ENCODE assay signal across 28 cellular contexts in the genomic region with DNA sequence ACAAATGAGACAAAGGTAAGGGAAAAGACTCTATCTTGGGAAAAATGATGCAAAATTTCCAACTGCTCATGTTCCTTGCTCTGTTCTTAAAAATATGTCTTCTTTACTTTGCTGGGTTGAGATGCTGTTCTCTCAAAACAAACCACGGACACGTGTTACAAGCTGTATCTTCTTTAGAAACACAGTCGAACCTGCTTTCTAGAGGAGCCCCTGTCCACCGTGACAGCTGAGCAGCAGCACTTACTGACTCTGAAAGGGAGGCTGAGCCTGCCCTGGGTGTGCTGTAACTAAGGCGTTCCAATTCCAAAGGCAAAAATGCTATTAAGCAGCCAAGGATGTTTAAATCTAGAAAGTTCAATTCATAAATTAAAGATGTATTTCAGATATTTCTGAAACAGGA.
"Had no signal": no experiment of that assay in that cellular context is flagged by ENCODE, and none has a peak within 500 bp of the region (broad histone marks: within the 10 kb centered on the region; RNA-seq: fewer than 3 reads in every experiment).

No MANE protein-coding gene starts in this region.

- DNase-seq: activated CD4-positive, alpha-beta T cell treated with anti-CD3 and anti-CD28 coated beads for 1 hour; activated CD4-positive, alpha-beta T cell treated with anti-CD3 and anti-CD28 coated beads, Interleukin-2, amount 50 U/mL, for 4 hours; activated CD8-positive, alpha-beta memory T cell treated with anti-CD3 and anti-CD28 coated beads, Interleukin-2, amount 50 U/mL, for 48 hours; activated naive CD4-positive, alpha-beta T cell; activated T-cell treated with anti-CD3 and anti-CD28 coated beads, Interleukin-2, amount 50 U/mL, for 4 hours; adrenal gland; effector memory CD4-positive, alpha-beta T cell; esophagus squamous epithelium; heart left ventricle; left colon; lower lobe of right lung; mesendoderm; mucosa of descending colon; spleen; stimulated activated CD4-positive, alpha-beta T cell treated with anti-CD3 and anti-CD28 coated beads, Interleukin-4, amount 100 ng/mL, for 1 hour; stimulated activated naive CD4-positive, alpha-beta T cell had no signal

- H3K9me3 ChIP-seq: adrenal gland, ascending aorta, breast epithelium, esophagus squamous epithelium, gastroesophageal sphincter, heart left ventricle, lower lobe of right lung, mucosa of descending colon, prostate gland, spleen, thoracic aorta, vagina had no signal

- H3K4me1 ChIP-seq: adrenal gland, ascending aorta, breast epithelium, esophagus squamous epithelium, gastroesophageal sphincter, heart left ventricle, lower lobe of right lung, prostate gland, spleen had no signal

- H3K36me3 Mint-ChIP-seq: activated naive CD8-positive, alpha-beta T cell; type B pancreatic cell had no signal

- H3K4me3 Mint-ChIP-seq: activated naive CD8-positive, alpha-beta T cell; activated T-cell treated with anti-CD3 and anti-CD28 coated beads, Interleukin-2, amount 50 U/mL, for 4 hours; central memory CD8-positive, alpha-beta T cell; type B pancreatic cell had no signal

- ATAC-seq: activated T-cell treated with anti-CD3 and anti-CD28 coated beads, Interleukin-2, amount 50 U/mL, for 4 hours; gastroesophageal sphincter; heart left ventricle; left colon; lower lobe of right lung; mucosa of descending colon had no signal

- H3K4me3 ChIP-seq: adrenal gland, ascending aorta, breast epithelium, esophagus squamous epithelium, gastroesophageal sphincter, heart left ventricle, lower lobe of right lung, mucosa of descending colon, prostate gland, spleen, thoracic aorta, vagina had no signal

- H3K27me3 Mint-ChIP-seq: activated naive CD8-positive, alpha-beta T cell; central memory CD8-positive, alpha-beta T cell; type B pancreatic cell had no signal

- H3K4me1 Mint-ChIP-seq: central memory CD8-positive, alpha-beta T cell had no signal

- H3K9me3 Mint-ChIP-seq: activated T-cell treated with anti-CD3 and anti-CD28 coated beads, Interleukin-2, amount 50 U/mL, for 4 hours; activated T-helper 2 cell treated with anti-CD3 and anti-CD28 coated beads, Interferon-gamma antibody, Interleukin-2, Interleukin-4, amounts not matched to agents 10 μg/mL and 5 μg/mL and 100 μg/mL, durations not matched to agents 14 hours and 24 hours and 36 hours; type B pancreatic cell had no signal

- FAIRE-seq: colon, islet of Langerhans had no signal

- H3K27me3 ChIP-seq: adrenal gland, ascending aorta, breast epithelium, esophagus squamous epithelium, gastroesophageal sphincter, heart left ventricle, spleen, vagina had no signal

- H3K36me3 ChIP-seq: adrenal gland, ascending aorta, breast epithelium, esophagus squamous epithelium, gastroesophageal sphincter, heart left ventricle, lower lobe of right lung, prostate gland, spleen, thoracic aorta, vagina had no signal

- H3K27ac ChIP-seq: adrenal gland, ascending aorta, breast epithelium, esophagus squamous epithelium, gastroesophageal sphincter, heart left ventricle, lower lobe of right lung, prostate gland, spleen, thoracic aorta, vagina had no signal

- H3K27ac Mint-ChIP-seq: activated naive CD8-positive, alpha-beta T cell; activated T-helper 2 cell treated with anti-CD3 and anti-CD28 coated beads, Interferon-gamma antibody, Interleukin-2, Interleukin-4, amounts not matched to agents 10 μg/mL and 5 μg/mL and 100 μg/mL, durations not matched to agents 14 hours and 24 hours and 36 hours; type B pancreatic cell had no signal
